1 cellular context compared by ENCODE assay signal in genomic region chr15:81054236-81054635, GRCh38.
TF ChIP-seq lines count a peak whose summit lies in the region.

No MANE protein-coding gene starts in this region.

TF ChIP-seq in GM12878, 131 proteins besides CTCF, POLR2A, EP300 and RAD21 (continued from another document):
- TF ChIP-seq ZBTB33 (IDR thresholded peaks at IDR 0.05) (no peak), ZNF24 (IDR thresholded peaks at IDR 0.05) (no peak), ZBTB4 (CRISPR knock-in tag; IDR thresholded peaks at IDR 0.05) (no peak), ATF2 (IDR thresholded peaks at IDR 0.05; ENCODE audit: low read length) (no peak), PBX3 (IDR thresholded peaks at IDR 0.05; ENCODE audit: insufficient replicate concordance, low read depth, low read length) (no peak), RCOR1 (conservative IDR thresholded peaks at IDR 0.05; ENCODE audit: low read depth, low read length) (no peak), ESRRA (IDR thresholded peaks at IDR 0.05; ENCODE audit: low read length) (no peak)
